Comparison of ENCODE assay signal across 8 cellular contexts in the genomic region with DNA sequence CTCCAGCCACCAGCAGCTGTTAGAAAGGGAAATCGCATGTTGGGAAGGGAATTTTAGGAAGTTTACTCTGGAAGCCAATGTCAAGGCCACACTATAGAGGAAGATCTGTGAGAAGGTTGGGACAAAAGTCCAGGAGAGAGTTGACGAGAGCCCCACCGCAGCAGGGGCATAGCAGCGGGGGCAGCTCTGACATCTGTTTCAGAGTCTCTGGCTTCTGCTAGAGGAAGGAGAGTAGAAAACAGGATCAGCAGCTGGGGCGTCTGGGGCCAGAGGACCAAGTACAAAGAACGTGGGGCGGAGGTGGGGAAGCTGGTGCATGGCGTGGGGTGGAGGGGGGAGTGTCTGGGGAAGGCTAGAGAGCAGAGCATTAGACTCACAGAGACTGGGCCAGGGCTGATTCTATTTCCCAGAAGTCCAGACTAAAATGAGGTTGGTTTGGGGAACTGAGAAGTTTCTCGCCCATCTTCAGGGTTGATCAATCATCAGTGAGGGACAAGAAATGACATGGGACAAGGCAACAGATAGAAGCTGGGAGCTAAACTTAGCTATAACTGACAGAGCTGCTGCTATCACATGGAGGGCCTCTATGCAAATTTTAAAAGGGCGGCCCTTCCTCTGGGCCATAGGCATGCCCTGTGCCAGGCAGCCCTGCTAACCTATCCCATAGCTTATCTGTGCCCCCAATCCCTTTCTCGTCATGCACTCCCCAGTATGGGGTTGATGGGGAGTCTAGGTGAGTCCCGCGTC.
DNase-seq lines count a peak whose midpoint lies in the region; ATAC-seq and TF ChIP-seq lines count a peak whose summit lies in the region.

No MANE protein-coding gene starts in this region.

- H3K9ac ChIP-seq in subcutaneous abdominal adipose tissue (ENCODE audit: low read length in 5 of 5) = no peak overlapping the region

- no peaks in the 10 kb centered on the region for H3K27me3 ChIP-seq in subcutaneous abdominal adipose tissue (ENCODE audit: control insufficient read depth in 5 of 5, insufficient read depth in 4 of 5, low read length in 5 of 5)

- ATAC-seq in GM18909 (IDR thresholded peaks at IDR 0.05; ENCODE audit: poor library complexity, unreplicated experiment) (peak; percentile 57), HG03060 (IDR thresholded peaks at IDR 0.05; ENCODE audit: low read depth, unreplicated experiment) (peak; percentile 44)

- peak overlapping the region; percentile 86 for H3K27ac ChIP-seq in C4-2B
- H3K27ac ChIP-seq in RWPE1 = peak overlapping the region; percentile 99
- no peak overlapping the region for H3K27ac ChIP-seq in subcutaneous abdominal adipose tissue (ENCODE audit: low read depth, low read length)

- DNase-seq in RWPE1 (ENCODE audit: low spot score) (no peak), germinal center (ENCODE audit: low spot score) (peak; percentile 88), HCEC 1CT (no peak)
- no peak for DNase-seq in activated CD4-positive, alpha-beta T cell treated with anti-CD3 and anti-CD28 coated beads, Interleukin-2, amount 50 U/mL, for 1 hour

- peaks cover 2 to 14% (median 14%) of the 10 kb centered on the region in 5 donors for H3K4me1 ChIP-seq in subcutaneous abdominal adipose tissue (ENCODE audit: control insufficient read depth in 5 of 5, insufficient read depth in 5 of 5, low read length in 5 of 5)

- POLR2A ChIA-PET in RWPE1 (lab: Yijun Ruan, JAX; ENCODE audit: low non-redundant PET) = interaction anchor here (0.6 kb wide), 1 partner anchor 109 kb away, joined by 4 read pairs; no protein-coding TSS in a partner anchor

- no peak for TF ChIP-seq CTCF in C4-2B (conservative IDR thresholded peaks at IDR 0.05)
- no peak for TF ChIP-seq CTCF in RWPE1 (conservative IDR thresholded peaks at IDR 0.05; ENCODE audit: low read depth)

- H3K4me3 ChIP-seq in subcutaneous abdominal adipose tissue (ENCODE audit: low read depth in 1 of 5, low read length in 5 of 5) = peak overlapping the region in 3 of 5 donors; percentile 79 to 88 (median 88)

- no peaks in the 10 kb centered on the region for H3K9me3 ChIP-seq in subcutaneous abdominal adipose tissue (ENCODE audit: control insufficient read depth in 5 of 5, low read length in 5 of 5)

- peaks cover 0 to 15% (median 7%) of the 10 kb centered on the region in 5 donors for H3K36me3 ChIP-seq in subcutaneous abdominal adipose tissue (ENCODE audit: control insufficient read depth in 5 of 5, insufficient read depth in 5 of 5, low read length in 5 of 5)

- CTCF ChIA-PET in RWPE1 (lab: Yijun Ruan, JAX) = interaction anchor here (0.6 to 1.0 kb wide), 3 partner anchors 12 to 87 kb away, joined by 3 to 5 read pairs (median 4); no protein-coding TSS in a partner anchor
